9 cellular contexts compared by ENCODE assay signal in the genomic region with DNA sequence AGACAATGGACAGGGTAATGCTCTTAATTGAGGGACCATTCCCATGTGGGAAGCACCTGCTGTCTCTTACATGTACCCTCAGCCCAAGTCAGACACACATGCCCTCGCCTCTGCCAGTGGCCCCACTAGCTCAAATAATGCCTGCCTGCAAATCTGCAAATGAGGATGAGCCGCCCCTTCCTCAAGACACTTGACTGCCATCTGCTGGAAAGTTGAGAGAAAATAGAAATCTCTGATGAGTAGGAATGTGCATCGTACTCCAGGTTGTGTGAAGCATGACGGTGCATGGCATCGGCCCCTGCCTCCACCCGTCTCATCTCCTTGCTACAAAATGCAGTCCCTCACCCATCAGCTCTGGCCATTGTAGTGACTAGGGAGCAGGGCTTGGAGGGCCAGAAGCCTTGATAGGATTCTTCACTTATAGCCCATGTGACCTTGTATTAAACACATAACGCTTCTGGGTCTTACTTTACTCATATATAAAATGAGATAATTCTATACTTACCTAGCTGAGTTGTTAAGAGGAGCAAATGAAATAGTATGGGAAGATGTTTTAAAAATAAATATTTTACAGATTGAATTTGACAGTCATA. TPM values are rescaled to one million over a fixed set of nuclear protein-coding genes. Genes with fewer than 3 reads are reported as not detected.
DNase-seq lines count a peak whose midpoint lies in the region; ATAC-seq and TF ChIP-seq lines count a peak whose summit lies in the region.
"Had no signal": no experiment of that assay in that cellular context is flagged by ENCODE, and none has a peak within 500 bp of the region (broad histone marks: within the 10 kb centered on the region; RNA-seq: fewer than 3 reads in every experiment).

No MANE protein-coding gene starts in this region.

- H3K9me3 ChIP-seq in HAP-1, result no peaks in the 10 kb centered on the region
- H3K9me3 ChIP-seq: SJSA1 had no signal

- peak; percentile 54 to 64 for ATAC-seq in naive thymus-derived CD8-positive, alpha-beta T cell
- ATAC-seq in HG02588 (IDR thresholded peaks at IDR 0.05; ENCODE audit: unreplicated experiment), result no peak
- no peak for ATAC-seq in esophagus mucosa

- peaks cover 12% of the 10 kb centered on the region for H3K27me3 ChIP-seq in HAP-1 (ENCODE audit: low read depth)
- H3K27me3 ChIP-seq: SJSA1 had no signal

- H3K4me1 Mint-ChIP-seq in naive thymus-derived CD8-positive, alpha-beta T cell, result peaks cover 0 to 6% (median under 1%) of the 10 kb centered on the region in 4 donors

- peak; percentile 51 for TF ChIP-seq CTCF in cardiac fibroblast (IDR thresholded peaks at IDR 0.05; ENCODE audit: low read depth, low read length)

- DNase-seq in CMK (ENCODE audit: low read depth) (peak; percentile 20), HAP-1 (ENCODE audit: low spot score in 2 of 2) (peak; percentile 58 to 68), NOMO-1 treated with DMSO at 0.1 percent for 48 hours (lab: John Stamatoyannopoulos, UW; ENCODE audit: unreplicated experiment) (peak; percentile 29), cardiac fibroblast (ENCODE audit: low read depth in 2 of 2) (peak; percentile 50 to 52), UCSD-AML1 (lab: John Stamatoyannopoulos, UW; ENCODE audit: unreplicated experiment) (no peak)
- peak in 5 of 10 donors; percentile 15 to 44 (median 22) for DNase-seq in naive thymus-derived CD8-positive, alpha-beta T cell

- peaks cover 2% of the 10 kb centered on the region; the same call in 1 of the 2 replicates for H3K4me1 ChIP-seq in HAP-1

- POLR2A ChIA-PET in naive thymus-derived CD8-positive, alpha-beta T cell (lab: Charles Lee), result no interaction called here

- no peak overlapping the region for H3K4me3 ChIP-seq in HAP-1
- H3K4me3 ChIP-seq in cardiac fibroblast (replicated peaks in 1 of 2; ENCODE audit: low read depth in 2 of 2, low read length in 2 of 2), result no peak overlapping the region
- H3K4me3 ChIP-seq: SJSA1 had no signal

- H3K36me3 Mint-ChIP-seq in naive thymus-derived CD8-positive, alpha-beta T cell, result peaks cover 0 to 2% (median under 1%) of the 10 kb centered on the region in 3 donors

- H3K9me3 Mint-ChIP-seq in naive thymus-derived CD8-positive, alpha-beta T cell, result peaks cover 0 to 6% (median 2%) of the 10 kb centered on the region in 9 donors

- no peaks in the 10 kb centered on the region for H3K36me3 ChIP-seq in HAP-1 (replicated peaks)
- H3K36me3 ChIP-seq: SJSA1 had no signal

- no peak overlapping the region for H3K27ac Mint-ChIP-seq in naive thymus-derived CD8-positive, alpha-beta T cell

- H3K27me3 Mint-ChIP-seq in naive thymus-derived CD8-positive, alpha-beta T cell, result peaks cover 13 to 62% (median 36%) of the 10 kb centered on the region in 5 donors

- H3K4me3 Mint-ChIP-seq in naive thymus-derived CD8-positive, alpha-beta T cell, result no peak overlapping the region

- in situ Hi-C loops in HAP-1 (cut with MboI; ENCODE audit: low sequenced_read_pairs), result no loop called here

RNA-seq across cellular contexts. Expression of gene SCN5A, which starts 6.3 kb away (rescaled TPM):
- total RNA-seq in naive thymus-derived CD8-positive, alpha-beta T cell, result under 1 TPM; 0.25 to 0.55 TPM
- polyA plus RNA-seq in naive thymus-derived CD8-positive, alpha-beta T cell, result not detected
- not detected for total RNA-seq in esophagus mucosa

Comparison
In these comparisons a context has a peak if more than half of its experiments do, and no peak if none do; other contexts are left out.
1. ATAC-seq: peak in naive thymus-derived CD8-positive, alpha-beta T cell (2 of 2); none in HG02588 (single experiment) and esophagus mucosa (single experiment).